In genomic region chr2:207768168-207768890, GRCh38 we compare ENCODE assay signal across 8 cellular contexts. TPM values are rescaled to one million over a fixed set of nuclear protein-coding genes. Genes with fewer than 3 reads are reported as not detected.
DNase-seq lines count a peak whose midpoint lies in the region; ATAC-seq, FAIRE-seq and TF ChIP-seq lines count a peak whose summit lies in the region.

No MANE protein-coding gene starts in this region.

- H3K9me3 ChIP-seq in GM12878 (replicated peaks; ENCODE audit: control insufficient read depth, insufficient read depth, low read length), result no peaks in the 10 kb centered on the region; the same call in 2 of the 3 replicates
- H3K9me3 ChIP-seq in iPS-18a (ENCODE audit: control insufficient read depth, low read depth, low read length), result no peaks in the 10 kb centered on the region
- H3K9me3 ChIP-seq in skeletal muscle tissue (ENCODE audit: control insufficient read depth in 3 of 3, low read length in 3 of 3), result no peaks in the 10 kb centered on the region

- H3K4me3 ChIP-seq in GM12878 (peak overlapping the region; percentile 87), iPS-18a (ENCODE audit: low read length) (peak overlapping the region; percentile 91), skeletal muscle tissue (ENCODE audit: low read length in 3 of 3) (peak overlapping the region; percentile 87 to 92 (median 89))

- H3K9ac ChIP-seq in GM12878 (ENCODE audit: control insufficient read depth, insufficient read depth, low read length) (peak overlapping the region; percentile 55; the same call in 1 of the 2 replicates), iPS-18a (ENCODE audit: low read length) (peak overlapping the region; percentile 63), skeletal muscle tissue (ENCODE audit: low read depth in 1 of 3, low read length in 3 of 3) (peak overlapping the region; percentile 78 to 90 (median 85))

- no peak for FAIRE-seq in GM12878 (lab: Jason Lieb, UNC)

- in situ Hi-C loops in ACHN (cut with HindIII; ENCODE audit: low pct_ligation_motif_present, low pct_unique_long_range_greater_than_20kb, low sequenced_read_pairs) (no loop called here), GM12878 (cut with MboI) (no loop called here)

- SMC1A ChIA-PET in GM12878 (lab: Charles Lee; ENCODE audit: uncharacterized antibody, unreplicated experiment), result interaction anchor here (1.0 to 3.3 kb wide), 3 partner anchors 42 to 272 kb away, joined by 3 to 18 read pairs (median 6); no protein-coding TSS in a partner anchor

- BruUV-seq in GM12878 (replicated peaks; lab: Mats Ljungman, UMichigan), result no TSS peak

- no peak for TF ChIP-seq EP300 in GM12878 (IDR thresholded peaks at IDR 0.05; ENCODE audit: borderline replicate concordance in 1 of 2, control insufficient read depth in 1 of 2, low read depth in 2 of 2, low read length in 2 of 2)

- DNase-seq in ACHN, result peak; percentile 45
- DNase-seq in RPMI8226, result peak; percentile 24
- no peak for DNase-seq in GM12878 (ENCODE audit: low read depth, low spot score)
- DNase-seq in GOT3 (lab: John Stamatoyannopoulos, UW), result no peak
- no peak for DNase-seq in NCI-H128 (lab: John Stamatoyannopoulos, UW; ENCODE audit: unreplicated experiment)

- H2AFZ ChIP-seq in GM12878 (ENCODE audit: control insufficient read depth, low read depth, low read length), result peak overlapping the region; percentile 94

- H4K20me1 ChIP-seq in GM12878 (ENCODE audit: control insufficient read depth, insufficient read depth), result no peaks in the 10 kb centered on the region

- peak overlapping the region; percentile 100 for H3K4me2 ChIP-seq in GM12878 (ENCODE audit: control insufficient read depth, insufficient read depth)

- TF ChIP-seq RAD21 in GM12878 (IDR thresholded peaks at IDR 0.05; ENCODE audit: insufficient read depth, low read depth, low read length), result no peak

- RAD21 ChIA-PET in GM12878 (lab: Charles Lee; ENCODE audit: unreplicated experiment), result interaction anchor here (0.9 to 2.3 kb wide), 3 partner anchors 203 to 272 kb away, joined by 4 to 6 read pairs (median 5); no protein-coding TSS in a partner anchor

- H3K79me2 ChIP-seq in GM12878 (ENCODE audit: control insufficient read depth, insufficient read depth, low read length), result no peaks in the 10 kb centered on the region

- TF ChIP-seq CTCF in GM12878 (IDR thresholded peaks at IDR 0.05 in 2 of 3, conservative IDR thresholded peaks at IDR 0.05 in 1 of 3; ENCODE audit: control insufficient read depth in 2 of 3, extremely low read depth in 1 of 3, insufficient read depth in 1 of 3, low read depth in 3 of 3, low read length in 3 of 3), result no peak

- ATAC-seq in GM19463 (IDR thresholded peaks at IDR 0.05; ENCODE audit: unreplicated experiment) (peak; percentile 11), GM12878 (peak; percentile 7)

- CTCF ChIA-PET in GM12878 (lab: Yijun Ruan, JAX), result interaction anchor here (0.9 to 6.5 kb wide), 6 partner anchors 22 to 272 kb away, joined by 3 to 56 read pairs (median 5); partner anchors contain the start of gene METTL21A

- H3K27me3 ChIP-seq in GM12878 (replicated peaks in 1 of 2; ENCODE audit: control insufficient read depth in 2 of 2, insufficient read depth in 2 of 2, low read length in 1 of 2) (no peaks in the 10 kb centered on the region; a peak in 2 of 4 replicates), iPS-18a (ENCODE audit: control insufficient read depth, insufficient read depth, low read length) (peaks cover 36% of the 10 kb centered on the region), skeletal muscle tissue (ENCODE audit: control insufficient read depth in 3 of 3, insufficient read depth in 3 of 3, low read length in 3 of 3) (no peaks in the 10 kb centered on the region)

- POLR2A ChIA-PET in GM12878 (lab: Charles Lee), result interaction anchor here (0.6 kb wide), 1 partner anchor 211 kb away, joined by 5 read pairs; no protein-coding TSS in a partner anchor

- intact Hi-C loops in GM12878 (cut with micrococcal nuclease; ENCODE audit: unreplicated experiment), result loop anchor here (1.0 to 5.0 kb wide), 2 partner anchors 205 to 264 kb away; no protein-coding TSS in a partner anchor

- H3K27ac ChIP-seq in GM12878 (ENCODE audit: control insufficient read depth, insufficient read depth) (no peak overlapping the region), iPS-18a (ENCODE audit: low read length) (no peak overlapping the region), skeletal muscle tissue (ENCODE audit: low read depth, low read length) (peak overlapping the region; percentile 84)

- H3K36me3 ChIP-seq in GM12878 (ENCODE audit: control insufficient read depth in 2 of 2, insufficient read depth in 2 of 2, low read length in 1 of 2), result no peaks in the 10 kb centered on the region
- peaks cover 7% of the 10 kb centered on the region for H3K36me3 ChIP-seq in iPS-18a (ENCODE audit: control insufficient read depth, low read depth, low read length)
- H3K36me3 ChIP-seq in skeletal muscle tissue (ENCODE audit: control insufficient read depth in 3 of 3, insufficient read depth in 3 of 3, low read length in 3 of 3), result peaks cover 7 to 9% (median 9%) of the 10 kb centered on the region in 3 donors

- H3K4me1 ChIP-seq in GM12878 (ENCODE audit: control insufficient read depth, insufficient read depth, low read length), result peaks cover 17% of the 10 kb centered on the region
- peaks cover 47% of the 10 kb centered on the region for H3K4me1 ChIP-seq in iPS-18a (ENCODE audit: control insufficient read depth, low read depth, low read length)
- peaks cover 25 to 48% (median 30%) of the 10 kb centered on the region in 3 donors for H3K4me1 ChIP-seq in skeletal muscle tissue (ENCODE audit: control insufficient read depth in 3 of 3, insufficient read depth in 3 of 3, low read length in 3 of 3)

- 14% methylated on average over 61 of the region's 74 CpGs for WGBS in GM12878 (ENCODE audit: insufficient coverage, insufficient replicate concordance, low lambda C conversion rate, missing lambda C conversion rate)

- no peak for TF ChIP-seq POLR2A in GM12878 (IDR thresholded peaks at IDR 0.05; ENCODE audit: low read depth, low read length)

TF ChIP-seq in GM12878, 131 proteins besides CTCF, POLR2A, EP300 and RAD21:
- 0 out of 2 replicates have a peak, but pooled peaks have one; percentile 8 for TF ChIP-seq IKZF1 (conservative IDR thresholded peaks at IDR 0.05)
- TF ChIP-seq LARP7 (IDR thresholded peaks at IDR 0.05), result peak; percentile 31; the same call in 1 of the 2 replicates
- peak; percentile 67 for TF ChIP-seq HDAC6 (IDR thresholded peaks at IDR 0.05; ENCODE audit: unreplicated experiment)
- no peak for TF ChIP-seq CREB1 (IDR thresholded peaks at IDR 0.05; ENCODE audit: low read depth)
- no peak for TF ChIP-seq HCFC1 (IDR thresholded peaks at IDR 0.05; ENCODE audit: low read length)
- TF ChIP-seq SREBF2 (IDR thresholded peaks at IDR 0.05; ENCODE audit: low read length), result no peak

RNA-seq across cellular contexts. Expression of gene FZD5, which starts 1.4 kb away (rescaled TPM):
- 2.2 and 2.4 TPM in 2 replicates for total RNA-seq in GM12878 (2013; cell fraction: nucleolus; rRNA removed)
- total RNA-seq in GM12878 (2014; rRNA removed) (1.2 and 1.5 TPM in 2 replicates), GM12878 (2014; rRNA removed; fragmentation: Illumina TruSeq; extraction: Trizol) (0.81 and 0.83 TPM in 2 replicates), GM12878 (2021) (2.4 and 2.6 TPM in 2 replicates), skeletal muscle tissue (1.0 TPM)
- not detected for polyA plus RNA-seq in GM12878 (2011; ENCODE audit: low read depth)
- polyA plus RNA-seq in GM12878 (2011; rRNA removed) (0.78 and 0.80 TPM in 2 replicates), GM12878 (2014; fragmentation: Illumina TruSeq; extraction: Trizol) (0.72 and 0.89 TPM in 2 replicates), GM12878 (2014; fragmentation: Nextera tagmentation; extraction: Ambion mirVana) (under 1 TPM; 0.40 to 0.53 TPM), GM12878 (2014; rRNA removed) (0.88 TPM in 2 replicates), GM12878 (2016; fragmentation: Nextera tagmentation; extraction: Ambion mirVana) (1 to 10 TPM in 1 of 2 experiments, under 1 TPM in 1; 0.88 to 1.2 TPM)
- polyA plus RNA-seq in GM12878 (2011; cell fraction: cytosol; rRNA removed), result 0.46 and 0.50 TPM in 2 replicates
- polyA plus RNA-seq in GM12878 (2011; cell fraction: nucleus; rRNA removed), result 2.0 and 2.2 TPM in 2 replicates
- 0.18 and 0.21 TPM in 2 replicates for polyA plus RNA-seq in GM12878 (2012)
- polyA minus RNA-seq in GM12878 (2011; rRNA and poly(A)+ RNA removed), result 1.5 and 2.1 TPM in 2 replicates
- 0.94 TPM in 2 replicates for polyA minus RNA-seq in GM12878 (2011; cell fraction: cytosol; rRNA and poly(A)+ RNA removed)
- polyA minus RNA-seq in GM12878 (2011; cell fraction: nucleus; rRNA and poly(A)+ RNA removed), result 2.7 and 4.5 TPM in 2 replicates

RNA-seq across cellular contexts. Expression of gene CCNYL1, which starts 56.9 kb away (rescaled TPM):
- total RNA-seq in GM12878 (2013; cell fraction: nucleolus; rRNA removed), result 8.3 and 11.0 TPM in 2 replicates
- total RNA-seq in GM12878 (2014; rRNA removed), result 3.6 and 4.0 TPM in 2 replicates
- total RNA-seq in GM12878 (2014; rRNA removed; fragmentation: Illumina TruSeq; extraction: Trizol), result 5.9 and 6.4 TPM in 2 replicates
- 6.8 and 8.0 TPM in 2 replicates for total RNA-seq in GM12878 (2021)
- 2.3 TPM for polyA plus RNA-seq in GM12878 (2011; ENCODE audit: low read depth)
- 12.3 and 17.8 TPM in 2 replicates for polyA plus RNA-seq in GM12878 (2011; rRNA removed)
- polyA plus RNA-seq in GM12878 (2011; cell fraction: cytosol; rRNA removed), result 6.0 and 6.8 TPM in 2 replicates
- 6.1 and 8.9 TPM in 2 replicates for polyA plus RNA-seq in GM12878 (2011; cell fraction: nucleus; rRNA removed)
- 3.7 and 3.8 TPM in 2 replicates for polyA plus RNA-seq in GM12878 (2012)
- polyA plus RNA-seq in GM12878 (2014; fragmentation: Illumina TruSeq; extraction: Trizol), result 9.5 and 13.9 TPM in 2 replicates
- 1 to 10 TPM; 2.4 to 3.7 TPM for polyA plus RNA-seq in GM12878 (2014; fragmentation: Nextera tagmentation; extraction: Ambion mirVana)
- polyA plus RNA-seq in GM12878 (2014; rRNA removed), result 6.4 and 7.4 TPM in 2 replicates
- 1 to 10 TPM; 1.8 to 5.9 TPM for polyA plus RNA-seq in GM12878 (2016; fragmentation: Nextera tagmentation; extraction: Ambion mirVana)
- 6.8 and 7.6 TPM in 2 replicates for polyA minus RNA-seq in GM12878 (2011; rRNA and poly(A)+ RNA removed)
- polyA minus RNA-seq in GM12878 (2011; cell fraction: cytosol; rRNA and poly(A)+ RNA removed), result 2.7 and 7.5 TPM in 2 replicates
- polyA minus RNA-seq in GM12878 (2011; cell fraction: nucleus; rRNA and poly(A)+ RNA removed), result 5.7 and 9.5 TPM in 2 replicates
- total RNA-seq in skeletal muscle tissue, result 6.3 TPM

Comparison
In these comparisons a context has a peak if more than half of its experiments do, and no peak if none do; other contexts are left out.
1. DNase-seq: peak in ACHN (single experiment) and RPMI8226 (single experiment); none in GM12878 (single experiment), GOT3 (single experiment) and NCI-H128 (single experiment).
2. Peak in every context shown above with its lines, with median percentiles within 50 percentile points of each other: H3K4me3 ChIP-seq and H3K9ac ChIP-seq.